Comparison of ENCODE assay signal across 18 cellular contexts in the genomic region with DNA sequence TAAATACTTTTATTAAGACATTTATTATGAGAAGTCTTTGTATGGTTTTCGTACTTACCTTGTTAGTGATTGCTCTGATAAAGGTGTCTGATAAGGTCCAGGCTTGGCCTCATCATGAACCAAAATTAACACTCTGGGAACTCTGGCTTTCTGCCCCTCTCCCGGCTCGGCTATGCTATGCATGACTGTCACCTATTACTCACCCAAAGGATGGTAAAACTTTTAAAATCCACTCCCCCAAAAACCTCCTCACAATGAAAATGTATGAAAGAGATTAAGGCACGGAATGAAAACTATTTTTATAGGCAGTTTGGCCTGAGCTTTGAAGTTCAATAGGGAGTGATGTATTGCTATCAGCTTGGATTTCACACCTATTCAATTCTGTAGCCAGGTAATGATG.
DNase-seq lines count a peak whose midpoint lies in the region; ATAC-seq and TF ChIP-seq lines count a peak whose summit lies in the region.
"Had no signal": no experiment of that assay in that cellular context is flagged by ENCODE, and none has a peak within 500 bp of the region (broad histone marks: within the 10 kb centered on the region; RNA-seq: fewer than 3 reads in every experiment).

No MANE protein-coding gene starts in this region.

- H3K27me3 Mint-ChIP-seq in glutamatergic neuron (ENCODE audit: unreplicated experiment), result no peaks in the 10 kb centered on the region
- H3K27me3 Mint-ChIP-seq: B cell; CD4-positive, CD25-positive, alpha-beta regulatory T cell had no signal

- no peak overlapping the region for H2BK15ac ChIP-seq in mesendoderm (replicated peaks; ENCODE audit: low read depth)

- POLR2A ChIA-PET in RWPE1 (lab: Yijun Ruan, JAX; ENCODE audit: low non-redundant PET), result no interaction called here

- peaks cover 30% of the 10 kb centered on the region for H3F3A ChIP-seq in smooth muscle cell (ENCODE audit: low read depth)

- no peak overlapping the region for H3K4ac ChIP-seq in mesendoderm (ENCODE audit: low read depth, low read length)

- no peak overlapping the region for H4K5ac ChIP-seq in mesendoderm (ENCODE audit: low read length)

- H3K27ac ChIP-seq in mesendoderm (ENCODE audit: low read depth, low read length) (no peak overlapping the region), smooth muscle cell (ENCODE audit: low read depth) (no peak overlapping the region), RWPE1 (no peak overlapping the region)
- H3K27ac ChIP-seq: 22Rv1, BLaER1, C4-2B had no signal

- peak; percentile 35 for DNase-seq in EH (ENCODE audit: low read depth)
- DNase-seq in M059J (ENCODE audit: low read depth), result peak; percentile 64
- DNase-seq in mesendoderm, result peak; percentile 83
- no peak for DNase-seq in smooth muscle cell (lab: John Stamatoyannopoulos, UW; ENCODE audit: unreplicated experiment)
- no peak for DNase-seq in RWPE1 (ENCODE audit: low spot score)
- no peak for DNase-seq in glutamatergic neuron
- DNase-seq: CD4-positive, CD25-positive, alpha-beta regulatory T cell; CD8-positive, alpha-beta T cell; DMS79; H9 had no signal

- no peak overlapping the region for H3K23ac ChIP-seq in mesendoderm (ENCODE audit: low read length)

- H3K9ac ChIP-seq in mesendoderm (ENCODE audit: low read length) (no peak overlapping the region), smooth muscle cell (ENCODE audit: low read depth) (no peak overlapping the region)
- H3K9ac ChIP-seq: BLaER1 had no signal

- H3K79me2 ChIP-seq in mesendoderm (ENCODE audit: control insufficient read depth, insufficient read depth, low read length) (no peaks in the 10 kb centered on the region), smooth muscle cell (ENCODE audit: low read depth) (no peaks in the 10 kb centered on the region)

- no peaks in the 10 kb centered on the region for H3K4me1 Mint-ChIP-seq in glutamatergic neuron (ENCODE audit: low read depth, unreplicated experiment)
- H3K4me1 Mint-ChIP-seq: B cell; CD4-positive, CD25-positive, alpha-beta regulatory T cell; GM23338 had no signal

- no peak for ATAC-seq in GM18498 (IDR thresholded peaks at IDR 0.05; ENCODE audit: unreplicated experiment)
- ATAC-seq: CD8-positive, alpha-beta T cell; GM23338; HCT116 had no signal

- no peak overlapping the region for H4K8ac ChIP-seq in mesendoderm (ENCODE audit: low read depth, low read length)

- no peak overlapping the region for H3K18ac ChIP-seq in mesendoderm (ENCODE audit: low read length)

- CTCF ChIA-PET in RWPE1 (lab: Yijun Ruan, JAX), result no interaction called here

- no peak overlapping the region for H2AK5ac ChIP-seq in mesendoderm (ENCODE audit: low read length)

- H3K36me3 Mint-ChIP-seq in glutamatergic neuron (ENCODE audit: unreplicated experiment), result no peaks in the 10 kb centered on the region
- H3K36me3 Mint-ChIP-seq: CD4-positive, CD25-positive, alpha-beta regulatory T cell; CD8-positive, alpha-beta T cell had no signal

- H3K56ac ChIP-seq in mesendoderm (ENCODE audit: low read length), result no peak overlapping the region

- H3K79me1 ChIP-seq in mesendoderm (ENCODE audit: low read length), result no peaks in the 10 kb centered on the region

- WGBS in mesendoderm (ENCODE audit: extremely low coverage, insufficient coverage, low lambda C conversion rate), result no CpG with 5 or more reads among the region's 4 CpGs
- 29% methylated on average over 4 of the region's 4 CpGs for WGBS in smooth muscle cell (ENCODE audit: low lambda C conversion rate)

- no peak overlapping the region for H3K27ac Mint-ChIP-seq in glutamatergic neuron (ENCODE audit: unreplicated experiment)
- H3K27ac Mint-ChIP-seq: B cell; CD4-positive, CD25-positive, alpha-beta regulatory T cell; CD8-positive, alpha-beta T cell; GM23338; H9 had no signal

- no peaks in the 10 kb centered on the region for H3K9me3 ChIP-seq in smooth muscle cell (replicated peaks; ENCODE audit: low read depth)
- H3K9me3 ChIP-seq: Caco-2 had no signal

- H2AFZ ChIP-seq in smooth muscle cell (ENCODE audit: low read depth), result no peak overlapping the region
- H2AFZ ChIP-seq: GM23338 had no signal

- no peak overlapping the region for H3K4me3 Mint-ChIP-seq in glutamatergic neuron (ENCODE audit: unreplicated experiment)
- H3K4me3 Mint-ChIP-seq: B cell; CD4-positive, CD25-positive, alpha-beta regulatory T cell; CD8-positive, alpha-beta T cell; GM23338; H9 had no signal

- peaks cover 9% of the 10 kb centered on the region for H3K4me1 ChIP-seq in mesendoderm (ENCODE audit: control insufficient read depth, low read depth, low read length)
- H3K4me1 ChIP-seq in smooth muscle cell (ENCODE audit: low read depth), result peaks cover 4% of the 10 kb centered on the region
- H3K4me1 ChIP-seq: BLaER1 had no signal

- no peak overlapping the region for H2BK120ac ChIP-seq in mesendoderm (ENCODE audit: low read depth, low read length)

- no peak overlapping the region for H2BK5ac ChIP-seq in mesendoderm (ENCODE audit: low read length)

- H3K4me2 ChIP-seq in mesendoderm (ENCODE audit: low read length), result no peak overlapping the region
- peak overlapping the region; percentile 6 for H3K4me2 ChIP-seq in smooth muscle cell
- H3K4me2 ChIP-seq: BLaER1, GM23338 had no signal

- H3K36me3 ChIP-seq in mesendoderm (ENCODE audit: control insufficient read depth, insufficient read depth, low read length), result no peaks in the 10 kb centered on the region
- H3K36me3 ChIP-seq in smooth muscle cell (ENCODE audit: low read depth), result no peaks in the 10 kb centered on the region
- H3K36me3 ChIP-seq: BLaER1 had no signal

- H4K20me1 ChIP-seq in smooth muscle cell (ENCODE audit: low read depth), result no peaks in the 10 kb centered on the region
- H4K20me1 ChIP-seq: BLaER1 had no signal

- no peaks in the 10 kb centered on the region for H3K9me3 Mint-ChIP-seq in glutamatergic neuron (ENCODE audit: unreplicated experiment)
- H3K9me3 Mint-ChIP-seq: GM23338, H9 had no signal

- H3K27me3 ChIP-seq in mesendoderm (ENCODE audit: insufficient read depth, low read length, poor library complexity) (no peaks in the 10 kb centered on the region), smooth muscle cell (ENCODE audit: low read depth) (no peaks in the 10 kb centered on the region)
- H3K27me3 ChIP-seq: BLaER1 had no signal

- H3K4me3 ChIP-seq in mesendoderm (ENCODE audit: low read length) (no peak overlapping the region), smooth muscle cell (no peak overlapping the region)
- H3K4me3 ChIP-seq: BLaER1, GM23338 had no signal

- TF ChIP-seq CTCF in smooth muscle cell (IDR thresholded peaks at IDR 0.05; ENCODE audit: borderline replicate concordance, insufficient read depth, poor library complexity, severe bottlenecking), result no peak
- no peak for TF ChIP-seq CTCF in RWPE1 (conservative IDR thresholded peaks at IDR 0.05; ENCODE audit: low read depth)
- no peak for TF ChIP-seq CTCF in glutamatergic neuron (IDR thresholded peaks at IDR 0.05; ENCODE audit: partially characterized antibody, unreplicated experiment)

Comparison
In these comparisons a context has a peak if more than half of its experiments do, and no peak if none do; other contexts are left out.
1. DNase-seq: peak in EH (single experiment), M059J (single experiment) and mesendoderm (single experiment); none in smooth muscle cell (single experiment), RWPE1 (single experiment) and glutamatergic neuron (single experiment).